Comparison of ENCODE assay signal across 9 cellular contexts in the genomic region with DNA sequence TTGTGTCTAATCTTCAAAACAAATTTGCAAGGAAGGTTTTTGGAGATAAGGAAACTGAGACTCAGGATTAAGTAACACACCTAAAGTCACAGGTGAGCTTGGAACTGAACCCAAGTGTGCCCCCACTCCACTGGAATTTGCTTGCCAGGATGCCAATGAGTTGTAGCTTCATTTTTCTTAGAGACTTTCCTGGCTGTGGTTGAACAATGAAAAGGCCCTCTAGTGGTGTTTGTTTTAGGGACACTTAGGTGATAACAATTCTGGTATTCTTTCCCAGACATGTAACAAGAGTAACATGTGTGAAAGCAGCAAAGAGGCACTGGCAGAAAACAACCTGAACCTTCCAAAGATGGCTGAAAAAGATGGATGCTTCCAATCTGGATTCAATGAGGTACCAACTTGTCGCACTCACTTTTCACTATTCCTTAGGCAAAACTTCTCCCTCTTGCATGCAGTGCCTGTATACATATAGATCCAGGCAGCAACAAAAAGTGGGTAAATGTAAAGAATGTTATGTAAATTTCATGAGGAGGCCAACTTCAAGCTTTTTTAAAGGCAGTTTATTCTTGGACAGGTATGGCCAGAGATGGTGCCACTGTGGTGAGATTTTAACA. TPM values are rescaled to one million over a fixed set of nuclear protein-coding genes. Genes with fewer than 3 reads are reported as not detected.
DNase-seq lines count a peak whose midpoint lies in the region; ATAC-seq, FAIRE-seq and TF ChIP-seq lines count a peak whose summit lies in the region.
"Had no signal": no experiment of that assay in that cellular context is flagged by ENCODE, and none has a peak within 500 bp of the region (broad histone marks: within the 10 kb centered on the region; RNA-seq: fewer than 3 reads in every experiment).

No MANE protein-coding gene starts in this region.

- H3K4me3 Mint-ChIP-seq in activated CD4-positive, alpha-beta T cell treated with anti-CD3 and anti-CD28 coated beads, Interleukin-2, amount 10 ng/mL, durations not matched to agents 7 days and 5 days = no peak overlapping the region

- no peak for ATAC-seq in GM18907 (IDR thresholded peaks at IDR 0.05; ENCODE audit: unreplicated experiment)
- no peak for ATAC-seq in GM18498 (IDR thresholded peaks at IDR 0.05; ENCODE audit: unreplicated experiment)

- peak; percentile 37 for DNase-seq in activated CD4-positive, alpha-beta T cell treated with anti-CD3 and anti-CD28 coated beads, Interleukin-2, amount 10 ng/mL, durations not matched to agents 7 days and 5 days
- no peak for DNase-seq in activated CD4-positive, alpha-beta T cell treated with anti-CD3 and anti-CD28 coated beads for 1 hour
- DNase-seq in NB4 (ENCODE audit: low read depth) = peak; percentile 59
- DNase-seq in bronchial epithelial cell (ENCODE audit: low read depth) = peak; percentile 66
- DNase-seq in NCI-H1092 (lab: John Stamatoyannopoulos, UW) = no peak

- H3K27ac Mint-ChIP-seq in activated CD4-positive, alpha-beta T cell treated with anti-CD3 and anti-CD28 coated beads, Interleukin-2, amount 10 ng/mL, durations not matched to agents 7 days and 5 days = no peak overlapping the region

- H3K27me3 ChIP-seq in bronchial epithelial cell (ENCODE audit: control insufficient read depth, insufficient read depth, low read length) (no peaks in the 10 kb centered on the region), neural cell (ENCODE audit: insufficient read depth, low read depth, low read length) (no peaks in the 10 kb centered on the region)

- H3K36me3 Mint-ChIP-seq in activated CD4-positive, alpha-beta T cell treated with anti-CD3 and anti-CD28 coated beads, Interleukin-2, amount 10 ng/mL, durations not matched to agents 7 days and 5 days (ENCODE audit: low read depth) = peaks cover 1% of the 10 kb centered on the region

- no peaks in the 10 kb centered on the region for H4K20me1 ChIP-seq in neural cell (ENCODE audit: insufficient read depth)

- no peak overlapping the region for H3K4me2 ChIP-seq in neural cell (ENCODE audit: low read length)

- no peaks in the 10 kb centered on the region for H3K9me2 ChIP-seq in neural cell (ENCODE audit: insufficient read depth, low read length)

- TF ChIP-seq CTCF in NB4 (IDR thresholded peaks at IDR 0.05; ENCODE audit: low read depth, low read length) (peak; percentile 81), bronchial epithelial cell (IDR thresholded peaks at IDR 0.05; ENCODE audit: insufficient read depth, low read length, severe bottlenecking) (peak; percentile 55), neural cell (IDR thresholded peaks at IDR 0.05; ENCODE audit: poor library complexity, severe bottlenecking) (peak; percentile 41)

- H3K36me3 ChIP-seq in bronchial epithelial cell (ENCODE audit: control insufficient read depth, insufficient read depth, low read length) (no peaks in the 10 kb centered on the region), neural cell (ENCODE audit: insufficient read depth, low read length) (no peaks in the 10 kb centered on the region)

- H3K9me3 ChIP-seq in neural cell (ENCODE audit: low read length) = no peaks in the 10 kb centered on the region

- no peaks in the 10 kb centered on the region for H3K79me2 ChIP-seq in neural cell (replicated peaks; ENCODE audit: insufficient read depth, low read length)

- no peak for TF ChIP-seq POLR2A in NB4 (IDR thresholded peaks at IDR 0.05; ENCODE audit: extremely low read depth, insufficient read length)

- H3K9me3 Mint-ChIP-seq in activated CD4-positive, alpha-beta T cell treated with anti-CD3 and anti-CD28 coated beads, Interleukin-2, amount 10 ng/mL, durations not matched to agents 7 days and 5 days = no peaks in the 10 kb centered on the region

- TF ChIP-seq EP300 in neural cell (conservative IDR thresholded peaks at IDR 0.05; ENCODE audit: poor library complexity, severe bottlenecking) = no peak

- TF ChIP-seq RAD21 in neural cell (conservative IDR thresholded peaks at IDR 0.05) = peak; percentile 31

- FAIRE-seq in bronchial epithelial cell (lab: Jason Lieb, UNC) = no peak
- FAIRE-seq: endometrium had no signal

- H3F3A ChIP-seq in neural cell (ENCODE audit: insufficient read depth, low read length, poor library complexity, severe bottlenecking) = no peaks in the 10 kb centered on the region

- POLR2A ChIA-PET in activated CD4-positive, alpha-beta T cell treated with anti-CD3 and anti-CD28 coated beads, Interleukin-2, amount 10 ng/mL, durations not matched to agents 7 days and 5 days (lab: Charles Lee) = no interaction called here

- H3K27me3 Mint-ChIP-seq in activated CD4-positive, alpha-beta T cell treated with anti-CD3 and anti-CD28 coated beads, Interleukin-2, amount 10 ng/mL, durations not matched to agents 7 days and 5 days = peaks cover 40% of the 10 kb centered on the region

- H3K27ac ChIP-seq in neural cell (ENCODE audit: low read length) = no peak overlapping the region

- H3K4me1 Mint-ChIP-seq in activated CD4-positive, alpha-beta T cell treated with anti-CD3 and anti-CD28 coated beads, Interleukin-2, amount 10 ng/mL, durations not matched to agents 7 days and 5 days = peaks cover 55% of the 10 kb centered on the region

- H3K4me3 ChIP-seq in NB4 (ENCODE audit: low read depth, low read length) (no peak overlapping the region), bronchial epithelial cell (ENCODE audit: low read depth, low read length) (no peak overlapping the region), neural cell (ENCODE audit: low read length) (no peak overlapping the region)

- H2AFZ ChIP-seq in neural cell (ENCODE audit: low read depth, low read length) = no peak overlapping the region

- CTCF ChIA-PET in activated CD4-positive, alpha-beta T cell treated with anti-CD3 and anti-CD28 coated beads, Interleukin-2, amount 10 ng/mL, durations not matched to agents 7 days and 5 days (lab: Charles Lee) = interaction anchor here (0.6 to 1.3 kb wide), 7 partner anchors 23 to 260 kb away, joined by 3 to 9 read pairs (median 4); no protein-coding TSS in a partner anchor

- H3K9ac ChIP-seq in neural cell (ENCODE audit: low read length) = no peak overlapping the region

TF ChIP-seq in neural cell, 6 proteins besides CTCF, POLR2A, EP300 and RAD21:
- TF ChIP-seq REST (IDR thresholded peaks at IDR 0.05; ENCODE audit: borderline replicate concordance) (no peak), POLR2AphosphoS5 (IDR thresholded peaks at IDR 0.05) (no peak), EZH2 (IDR thresholded peaks at IDR 0.05; ENCODE audit: borderline replicate concordance, insufficient read depth, low read length, poor library complexity, severe bottlenecking) (no peak), MXI1 (conservative IDR thresholded peaks at IDR 0.05; ENCODE audit: poor library complexity, severe bottlenecking) (no peak), SMC3 (conservative IDR thresholded peaks at IDR 0.05; ENCODE audit: poor library complexity) (no peak), TAF1 (IDR thresholded peaks at IDR 0.05; ENCODE audit: low read depth) (no peak)

RNA-seq across cellular contexts. Expression of gene IL6, which starts 1.5 kb away (rescaled TPM):
- total RNA-seq in activated CD4-positive, alpha-beta T cell treated with anti-CD3 and anti-CD28 coated beads, Interleukin-2, amount 10 ng/mL, durations not matched to agents 7 days and 5 days = under 1 TPM; 0.67 to 0.92 TPM
- total RNA-seq in bronchial epithelial cell = 0.13 and 0.53 TPM in 2 replicates
- polyA plus RNA-seq in neural cell = not detected in 2 replicates
- not detected in 2 replicates for polyA minus RNA-seq in neural cell

Comparison
In these comparisons a context has a peak if more than half of its experiments do, and no peak if none do; other contexts are left out.
1. DNase-seq: peak in activated CD4-positive, alpha-beta T cell treated with anti-CD3 and anti-CD28 coated beads, Interleukin-2, amount 10 ng/mL, durations not matched to agents 7 days and 5 days (single experiment), NB4 (single experiment) and bronchial epithelial cell (single experiment); none in activated CD4-positive, alpha-beta T cell treated with anti-CD3 and anti-CD28 coated beads for 1 hour (single experiment) and NCI-H1092 (single experiment).
2. Peak in every context shown above with its lines, with median percentiles within 50 percentile points of each other: CTCF ChIP-seq.